8 cellular contexts compared by ENCODE assay signal in the genomic region with DNA sequence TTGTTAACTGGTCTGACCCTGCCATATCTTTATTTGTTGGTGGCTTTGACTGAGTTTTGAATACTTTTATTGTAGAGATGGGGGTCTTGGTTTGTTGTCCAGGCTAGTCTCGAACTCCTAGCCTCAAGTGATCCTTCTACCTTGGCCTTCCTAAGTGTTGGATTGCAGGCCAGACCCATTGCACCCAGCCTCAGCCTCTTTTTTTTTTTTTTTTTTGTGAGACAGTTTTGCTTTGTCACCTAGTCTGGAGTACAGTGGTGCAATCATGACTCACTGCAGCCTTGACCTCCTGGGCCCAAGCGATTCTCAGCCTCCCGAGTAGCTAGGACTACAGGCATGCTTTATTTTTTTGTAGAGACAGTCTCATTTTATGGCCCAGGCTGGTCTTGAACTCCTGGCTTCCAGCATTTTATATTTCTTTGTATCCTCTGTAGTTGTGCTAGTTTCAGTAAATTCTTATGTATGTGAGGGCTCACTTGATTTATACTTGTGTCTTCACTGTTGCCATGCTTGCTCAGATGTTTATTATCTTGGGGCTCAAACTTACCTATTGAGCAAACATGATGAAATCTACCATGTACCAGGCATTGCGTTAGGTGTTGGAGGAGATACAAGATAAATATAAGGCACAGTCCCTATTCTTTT. TPM values are rescaled to one million over a fixed set of nuclear protein-coding genes. Genes with fewer than 3 reads are reported as not detected.
DNase-seq lines count a peak whose midpoint lies in the region; ATAC-seq and TF ChIP-seq lines count a peak whose summit lies in the region.

No MANE protein-coding gene starts in this region.

- peak; percentile 93 for DNase-seq in ELR (ENCODE audit: low read depth)
- peak; percentile 13 for DNase-seq in RWPE1 (ENCODE audit: low spot score)
- DNase-seq in esophagus squamous epithelium (lab: John Stamatoyannopoulos, UW), result no peak
- peak; percentile 93 for DNase-seq in renal cortical epithelial cell (ENCODE audit: low read depth)
- no peak for DNase-seq in COLO668 (lab: John Stamatoyannopoulos, UW; ENCODE audit: unreplicated experiment)
- no peak for DNase-seq in GM10266 (ENCODE audit: extremely low spot score)
- DNase-seq in NCI-H2171 treated with DMSO at 0.1 percent for 48 hours (lab: John Stamatoyannopoulos, UW), result no peak

- POLR2A ChIA-PET in RWPE1 (lab: Yijun Ruan, JAX; ENCODE audit: low non-redundant PET), result no interaction called here

- H3K9me3 ChIP-seq in esophagus squamous epithelium, result no peaks in the 10 kb centered on the region

- H3K4me3 ChIP-seq in esophagus squamous epithelium, result no peak overlapping the region

- CTCF ChIA-PET in RWPE1 (lab: Yijun Ruan, JAX), result interaction anchor here (0.6 kb wide), 1 partner anchor 48 kb away, joined by 3 read pairs; no protein-coding TSS in a partner anchor

- intact Hi-C loops in esophagus squamous epithelium (cut with DNase I), result no loop called here

- no peak for TF ChIP-seq CTCF in RWPE1 (conservative IDR thresholded peaks at IDR 0.05; ENCODE audit: low read depth)
- TF ChIP-seq CTCF in esophagus squamous epithelium (IDR thresholded peaks at IDR 0.05), result no peak
- TF ChIP-seq CTCF in GM10266 (IDR thresholded peaks at IDR 0.05; ENCODE audit: control insufficient read depth, insufficient read depth, low read depth, missing control alignments), result no peak

- H3K27ac ChIP-seq in RWPE1, result peak overlapping the region; percentile 87
- peak overlapping the region; percentile 55 to 75 (median 69) for H3K27ac ChIP-seq in esophagus squamous epithelium

- 33 to 47% methylated on average over 4 of the region's 4 CpGs for WGBS in esophagus squamous epithelium, 2 donors

- TF ChIP-seq POLR2A in esophagus squamous epithelium (IDR thresholded peaks at IDR 0.05), result no peak

- ATAC-seq in GM19023 (IDR thresholded peaks at IDR 0.05; ENCODE audit: unreplicated experiment), result no peak

- peaks cover 7 to 81% (median 30%) of the 10 kb centered on the region in 3 donors for H3K4me1 ChIP-seq in esophagus squamous epithelium

- H3K36me3 ChIP-seq in esophagus squamous epithelium, result peaks cover 0 to 18% (median 0%) of the 10 kb centered on the region in 3 donors

- no peaks in the 10 kb centered on the region for H3K27me3 ChIP-seq in esophagus squamous epithelium

RNA-seq across cellular contexts. Expression of a gene that starts 24.1 kb away (rescaled TPM):
- 10 to 100 TPM; 56.5 to 83.5 (median 73.6) TPM for total RNA-seq in esophagus squamous epithelium
- total RNA-seq in renal cortical epithelial cell, result 130 TPM in 2 replicates

RNA-seq across cellular contexts. Expression of a gene that starts 57.8 kb away (rescaled TPM):
- total RNA-seq in esophagus squamous epithelium (1 to 10 TPM; 2.8 to 9.7 (median 3.7) TPM), renal cortical epithelial cell (2.8 and 6.4 TPM in 2 replicates)

Comparison
In these comparisons a context has a peak if more than half of its experiments do, and no peak if none do; other contexts are left out.
1. DNase-seq: peak in ELR (single experiment), RWPE1 (single experiment) and renal cortical epithelial cell (single experiment); none in esophagus squamous epithelium (single experiment), COLO668 (single experiment), GM10266 (single experiment) and NCI-H2171 treated with DMSO at 0.1 percent for 48 hours (single experiment).